Comparison of ENCODE assay signal across 16 cellular contexts in genomic region chr1:248306740-248307139, GRCh38. TPM values are rescaled to one million over a fixed set of nuclear protein-coding genes. Genes with fewer than 3 reads are reported as not detected.
"Had no signal": no experiment of that assay in that cellular context is flagged by ENCODE, and none has a peak within 500 bp of the region (broad histone marks: within the 10 kb centered on the region; RNA-seq: fewer than 3 reads in every experiment).

No MANE protein-coding gene starts in this region.

RNA-seq across cellular contexts. Expression of gene OR2T12, which starts 3.5 kb away (rescaled TPM):
- total RNA-seq: stomach, subcutaneous adipose tissue, suprapubic skin, temporal lobe, thoracic aorta, thyroid gland, tibial nerve, transverse colon, upper lobe of left lung, upper lobe of right lung, ureter, urinary bladder, uterus, vagina had no signal
- polyA plus RNA-seq: stomach, thymus, urinary bladder had no signal

RNA-seq across cellular contexts. Expression of gene OR2M7, which starts 17.6 kb away (rescaled TPM):
- total RNA-seq: stomach, subcutaneous adipose tissue, suprapubic skin, temporal lobe, thoracic aorta, thyroid gland, tibial nerve, transverse colon, upper lobe of left lung, upper lobe of right lung, ureter, urinary bladder, uterus, vagina had no signal
- polyA plus RNA-seq: stomach, thymus, urinary bladder had no signal

RNA-seq across cellular contexts. Expression of gene OR2T33, which starts 29.0 kb away (rescaled TPM):
- total RNA-seq: stomach, subcutaneous adipose tissue, temporal lobe, thoracic aorta, transverse colon, upper lobe of right lung, ureter, urinary bladder, uterus, vagina had no signal
- polyA plus RNA-seq: stomach, thymus, urinary bladder had no signal

RNA-seq across cellular contexts. Expression of gene OR14C36, which starts 41.8 kb away (rescaled TPM):
- total RNA-seq: stomach, subcutaneous adipose tissue, suprapubic skin, temporal lobe, testis, thoracic aorta, thyroid gland, tibial nerve, transverse colon, upper lobe of left lung, upper lobe of right lung, ureter, urinary bladder, uterus, vagina had no signal
- polyA plus RNA-seq: stomach, urinary bladder had no signal

RNA-seq across cellular contexts. Expression of gene OR2T4, which starts 54.7 kb away (rescaled TPM):
- total RNA-seq: stomach, subcutaneous adipose tissue, suprapubic skin, temporal lobe, testis, thoracic aorta, thyroid gland, tibial nerve, transverse colon, upper lobe of left lung, upper lobe of right lung, ureter, urinary bladder, uterus, vagina had no signal
- polyA plus RNA-seq: stomach, thymus, urinary bladder had no signal
